ENCODE assay signal across 25 cellular contexts in genomic region chr15:20671665-20672064, GRCh38.
"Had no signal": no experiment of that assay in that cellular context is flagged by ENCODE, and none has a peak within 500 bp of the region (broad histone marks: within the 10 kb centered on the region; RNA-seq: fewer than 3 reads in every experiment).

No MANE protein-coding gene starts in this region.

- H3K4me3 Mint-ChIP-seq: activated CD4-positive, alpha-beta T cell treated with anti-CD3 and anti-CD28 coated beads for 36 hours; activated CD8-positive, alpha-beta memory T cell treated with anti-CD3 and anti-CD28 coated beads, Interleukin-2, amount 10 ng/mL, durations not matched to agents 7 days and 5 days; activated CD8-positive, alpha-beta T cell treated with anti-CD3 and anti-CD28 coated beads, Interleukin-2, amount 10 ng/mL, durations not matched to agents 7 days and 5 days; activated naive CD4-positive, alpha-beta T cell treated with anti-CD3 and anti-CD28 coated beads, Interleukin-2, amount 50 U/mL, for 24 hours; mesothelial cell of epicardium; naive B cell; neural crest cell; T-helper 2 cell treated with Interferon-gamma antibody and Interleukin-4, amounts not matched to agents 5 μg/mL and 100 μg/mL, for 36 hours had no signal

- H3K36me3 ChIP-seq: cardiac muscle cell, colonic mucosa had no signal

- H3K4me1 Mint-ChIP-seq: activated CD4-positive, alpha-beta T cell treated with anti-CD3 and anti-CD28 coated beads for 36 hours; activated CD8-positive, alpha-beta memory T cell treated with anti-CD3 and anti-CD28 coated beads, Interleukin-2, amount 10 ng/mL, durations not matched to agents 7 days and 5 days; activated naive CD4-positive, alpha-beta T cell treated with anti-CD3 and anti-CD28 coated beads, Interleukin-2, amount 50 U/mL, for 24 hours; mesothelial cell of epicardium; naive B cell; neural crest cell had no signal

- H3K27ac Mint-ChIP-seq: activated CD4-positive, alpha-beta T cell treated with anti-CD3 and anti-CD28 coated beads for 36 hours; activated CD8-positive, alpha-beta memory T cell treated with anti-CD3 and anti-CD28 coated beads, Interleukin-2, amount 10 ng/mL, durations not matched to agents 7 days and 5 days; activated CD8-positive, alpha-beta T cell treated with anti-CD3 and anti-CD28 coated beads, Interleukin-2, amount 10 ng/mL, durations not matched to agents 7 days and 5 days; activated naive CD4-positive, alpha-beta T cell treated with anti-CD3 and anti-CD28 coated beads, Interleukin-2, amount 50 U/mL, for 24 hours; activated T-helper 2 cell treated with anti-CD3 and anti-CD28 coated beads, Interferon-gamma antibody, Interleukin-2, Interleukin-4, amounts not matched to agents 10 μg/mL and 5 μg/mL and 100 μg/mL, durations not matched to agents 14 hours and 24 hours and 36 hours; mesothelial cell of epicardium; naive B cell; T-helper 2 cell treated with Interferon-gamma antibody and Interleukin-4, amounts not matched to agents 5 μg/mL and 100 μg/mL, for 36 hours had no signal

- H3K4me3 ChIP-seq: cardiac muscle cell, colonic mucosa, transverse colon had no signal

- H3K27ac ChIP-seq: cardiac muscle cell, colonic mucosa, transverse colon had no signal

- H3K4me1 ChIP-seq: colonic mucosa, transverse colon had no signal

- H3K9me3 ChIP-seq: colonic mucosa, transverse colon had no signal

- ATAC-seq: activated CD4-positive, alpha-beta T cell treated with anti-CD3 and anti-CD28 coated beads for 36 hours; activated CD8-positive, alpha-beta memory T cell treated with anti-CD3 and anti-CD28 coated beads, Interleukin-2, amount 10 ng/mL, durations not matched to agents 7 days and 5 days; activated CD8-positive, alpha-beta T cell treated with anti-CD3 and anti-CD28 coated beads, Interleukin-2, amount 10 ng/mL, durations not matched to agents 7 days and 5 days; left cardiac atrium had no signal

- H3K36me3 Mint-ChIP-seq: activated CD8-positive, alpha-beta memory T cell treated with anti-CD3 and anti-CD28 coated beads, Interleukin-2, amount 10 ng/mL, durations not matched to agents 7 days and 5 days; activated naive CD4-positive, alpha-beta T cell treated with anti-CD3 and anti-CD28 coated beads, Interleukin-2, amount 50 U/mL, for 24 hours; mesothelial cell of epicardium; naive B cell had no signal

- DNase-seq: activated CD4-positive, alpha-beta T cell treated with anti-CD3 and anti-CD28 coated beads for 36 hours; activated CD4-positive, CD25-positive, alpha-beta regulatory T cell; activated CD8-positive, alpha-beta memory T cell treated with anti-CD3 and anti-CD28 coated beads, Interleukin-2, amount 10 ng/mL, durations not matched to agents 7 days and 5 days; activated CD8-positive, alpha-beta T cell treated with anti-CD3 and anti-CD28 coated beads, Interleukin-2, amount 10 ng/mL, durations not matched to agents 7 days and 5 days; activated T-cell treated with anti-CD3 and anti-CD28 coated beads, Interleukin-2, amount 50 U/mL, for 48 hours; cerebellar nuclear complex; colonic mucosa; effector CD8-positive, alpha-beta T cell; glutamatergic neuron; islet precursor cell; left cardiac atrium; naive B cell; occipital lobe; right cardiac atrium; stimulated activated CD4-positive, alpha-beta T cell treated with anti-CD3 and anti-CD28 coated beads, Interleukin-15, amount 100 ng/mL, for 24 hours; stimulated activated CD4-positive, alpha-beta T cell treated with anti-CD3 and anti-CD28 coated beads, Interleukin-2, amount 100 ng/mL, for 24 hours; stimulated activated naive CD4-positive, alpha-beta T cell treated with Interleukin-2 at 50 U/mL for 16 hours; T-helper 1 cell; transverse colon had no signal

- H3K27me3 ChIP-seq: cardiac muscle cell, colonic mucosa, transverse colon had no signal

- H3K9me3 Mint-ChIP-seq: activated naive CD4-positive, alpha-beta T cell treated with anti-CD3 and anti-CD28 coated beads, Interleukin-2, amount 50 U/mL, for 24 hours; activated T-helper 2 cell treated with anti-CD3 and anti-CD28 coated beads, Interferon-gamma antibody, Interleukin-2, Interleukin-4, amounts not matched to agents 10 μg/mL and 5 μg/mL and 100 μg/mL, durations not matched to agents 14 hours and 24 hours and 36 hours; naive B cell; T-helper 2 cell treated with Interferon-gamma antibody and Interleukin-4, amounts not matched to agents 5 μg/mL and 100 μg/mL, for 36 hours had no signal
